ENCODE assay signal across 1 cellular context in genomic region chr6:89084542-89084941, GRCh38.
TF ChIP-seq lines count a peak whose summit lies in the region.

No MANE protein-coding gene starts in this region.

TF ChIP-seq in IMR-90, 13 proteins besides CTCF, POLR2A, EP300 and RAD21 (continued from another document):
- TF ChIP-seq USF2 (IDR thresholded peaks at IDR 0.05; ENCODE audit: low read depth, low read length): no peak
- TF ChIP-seq RFX5 (IDR thresholded peaks at IDR 0.05; ENCODE audit: low read depth, low read length): no peak
- TF ChIP-seq SMC3 (IDR thresholded peaks at IDR 0.05; ENCODE audit: low read depth, low read length): no peak
- no peak for TF ChIP-seq CHD1 (IDR thresholded peaks at IDR 0.05; ENCODE audit: low read depth, low read length)
- no peak for TF ChIP-seq MAZ (IDR thresholded peaks at IDR 0.05; ENCODE audit: borderline replicate concordance, low read depth, low read length)
- no peak for TF ChIP-seq MXI1 (IDR thresholded peaks at IDR 0.05; ENCODE audit: borderline replicate concordance, low read depth, low read length)
- no peak for TF ChIP-seq MAFK (IDR thresholded peaks at IDR 0.05; ENCODE audit: low read depth, low read length)
TF ChIP-seq in IMR-90: peak in this region for 0.
